9 cellular contexts compared by ENCODE assay signal in the genomic region with DNA sequence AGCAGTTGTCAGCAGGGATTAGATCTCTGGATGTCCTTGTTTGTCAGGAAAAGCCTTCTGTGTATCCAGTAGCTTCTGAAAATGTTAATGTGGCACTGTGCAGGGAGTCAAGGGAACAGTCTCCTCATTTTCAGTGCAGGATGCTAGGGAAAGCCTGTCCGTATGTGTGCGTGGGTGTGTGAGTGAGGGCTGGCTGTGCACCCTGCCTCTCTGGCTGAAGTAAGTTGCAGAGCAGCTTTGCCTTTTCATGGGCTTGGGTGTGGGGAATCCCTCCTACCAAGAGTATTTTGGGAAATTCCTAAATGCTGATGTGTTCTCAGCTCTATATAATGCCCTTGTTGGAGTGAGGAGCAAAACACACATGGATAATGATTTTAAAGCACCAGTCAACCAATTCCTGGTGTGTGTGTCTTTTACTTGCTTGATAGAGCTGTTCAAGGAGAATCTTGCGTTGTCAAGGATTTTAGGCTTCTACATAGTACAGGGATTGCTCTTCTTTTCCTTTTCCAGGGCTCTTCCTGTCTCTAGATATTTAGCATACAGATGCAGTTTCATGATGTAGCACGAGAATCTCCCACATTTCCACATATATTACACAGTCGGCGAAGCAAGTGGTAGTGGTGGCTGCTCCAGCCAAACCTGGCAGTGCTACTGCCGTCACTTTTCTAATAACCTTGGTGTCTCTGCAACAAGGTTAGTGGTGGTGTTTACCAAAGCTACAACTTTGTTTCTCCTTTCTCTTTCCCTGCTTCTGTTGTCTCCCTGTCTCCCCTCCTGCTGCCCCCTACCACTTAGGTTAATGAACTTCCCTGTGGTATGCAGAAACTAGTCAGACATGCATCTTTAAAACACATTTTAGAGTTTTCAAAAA.
A peak's percentile ranks its signal among the peaks of the same experiment; 100 is the strongest.
DNase-seq lines count a peak whose midpoint lies in the region; ATAC-seq and TF ChIP-seq lines count a peak whose summit lies in the region.
"Had no signal": no experiment of that assay in that cellular context is flagged by ENCODE, and none has a peak within 500 bp of the region (broad histone marks: within the 10 kb centered on the region; RNA-seq: fewer than 3 reads in every experiment).

No MANE protein-coding gene starts in this region.

- H3K27ac ChIP-seq in PC-9 (peak overlapping the region; percentile 11; the same call in 1 of the 2 replicates), neuronal stem cell (replicated peaks; ENCODE audit: low read length) (peak overlapping the region; percentile 41)

- no peak for ATAC-seq in HG02571 (IDR thresholded peaks at IDR 0.05; ENCODE audit: unreplicated experiment)
- no peak for ATAC-seq in HG02884 (IDR thresholded peaks at IDR 0.05; ENCODE audit: unreplicated experiment)
- ATAC-seq in stimulated activated naive CD8-positive, alpha-beta T cell treated with anti-CD3 and anti-CD28 coated beads, Interleukin-15, amount 100 ng/mL, for 72 hours, result no peak
- no peak for ATAC-seq in HG03439 (IDR thresholded peaks at IDR 0.05; ENCODE audit: unreplicated experiment)

- H2BK12ac ChIP-seq in neuronal stem cell (ENCODE audit: low read length), result no peak overlapping the region

- H4K20me1 ChIP-seq in PC-9 (ENCODE audit: insufficient read depth), result no peaks in the 10 kb centered on the region; the same call in 1 of the 2 replicates

- H3K18ac ChIP-seq in neuronal stem cell (ENCODE audit: low read length), result no peak overlapping the region

- no peak overlapping the region for H3K4ac ChIP-seq in neuronal stem cell (ENCODE audit: low read length)

- peaks cover 25% of the 10 kb centered on the region for H3K4me1 Mint-ChIP-seq in stimulated activated naive CD8-positive, alpha-beta T cell treated with anti-CD3 and anti-CD28 coated beads, Interleukin-15, amount 100 ng/mL, for 72 hours

- peaks cover under 1% of the 10 kb centered on the region for H3K79me1 ChIP-seq in neuronal stem cell (ENCODE audit: low read depth, low read length)

- CTCF ChIA-PET in PC-9 (lab: Charles Lee), result interaction anchor here (0.6 kb wide), 2 partner anchors 90 to 97 kb away, joined by 3 to 5 read pairs; no protein-coding TSS in a partner anchor

- POLR2A ChIA-PET in PC-9 (lab: Charles Lee; ENCODE audit: unreplicated experiment), result interaction anchor here (0.5 to 0.7 kb wide), 6 partner anchors 22 to 921 kb away, joined by 3 to 5 read pairs (median 3); no protein-coding TSS in a partner anchor

- H3F3A ChIP-seq in PC-9 (ENCODE audit: insufficient read depth, low read depth), result peaks cover 33% of the 10 kb centered on the region; the same call in 1 of the 2 replicates

- no peak overlapping the region for H2BK120ac ChIP-seq in neuronal stem cell (ENCODE audit: low read depth, low read length)

- no peak overlapping the region for H2BK15ac ChIP-seq in neuronal stem cell (ENCODE audit: low read length)

- 0 out of 2 replicates have a peak, but pooled peaks cover 1% of the 10 kb centered on the region for H3K9me3 ChIP-seq in PC-9 (ENCODE audit: insufficient read depth, low read depth)
- H3K9me3 ChIP-seq in neuronal stem cell (replicated peaks in 1 of 2; ENCODE audit: control insufficient read depth in 2 of 2, insufficient read depth in 1 of 2, low read depth in 1 of 2, low read length in 2 of 2), result no peaks in the 10 kb centered on the region

- no peaks in the 10 kb centered on the region for H3K9me3 Mint-ChIP-seq in stimulated activated naive CD8-positive, alpha-beta T cell treated with anti-CD3 and anti-CD28 coated beads, Interleukin-15, amount 100 ng/mL, for 72 hours
- H3K9me3 Mint-ChIP-seq: IgD-negative memory B cell had no signal

- no peaks in the 10 kb centered on the region for H3K9me2 ChIP-seq in PC-9 (ENCODE audit: insufficient read depth)

- H3K4me2 ChIP-seq in PC-9 (peak overlapping the region; percentile 37), neuronal stem cell (ENCODE audit: insufficient read depth, low read length, poor library complexity, severe bottlenecking) (no peak overlapping the region)

- BruUV-seq in PC-9 (replicated peaks; lab: Mats Ljungman, UMichigan), result TSS peak; percentile 69

- intact Hi-C loops in PC-9 (cut with micrococcal nuclease; ENCODE audit: unreplicated experiment), result loop anchor here (1.0 to 10.0 kb wide), 3 partner anchors 20 to 90 kb away; a partner anchor contains a TSS

- H3K4me3 Mint-ChIP-seq in stimulated activated naive CD8-positive, alpha-beta T cell treated with anti-CD3 and anti-CD28 coated beads, Interleukin-15, amount 100 ng/mL, for 72 hours, result no peak overlapping the region
- H3K4me3 Mint-ChIP-seq: IgD-negative memory B cell had no signal

- H3K14ac ChIP-seq in neuronal stem cell (ENCODE audit: low read length), result no peak overlapping the region

- peak; percentile 83 for DNase-seq in AG20443 (ENCODE audit: low spot score)
- peak; percentile 77 to 88 for DNase-seq in PC-9
- DNase-seq in fibroblast of peridontal ligament (ENCODE audit: extremely low read depth), result peak; percentile 94
- DNase-seq in neuronal stem cell (ENCODE audit: low spot score), result peak; percentile 63
- DNase-seq in stimulated activated naive CD8-positive, alpha-beta T cell treated with anti-CD3 and anti-CD28 coated beads, Interleukin-15, amount 100 ng/mL, for 72 hours, result no peak

- peaks cover 44% of the 10 kb centered on the region for H3K79me2 ChIP-seq in PC-9 (ENCODE audit: low read depth)

- H2AFZ ChIP-seq in PC-9 (no peak overlapping the region), neuronal stem cell (ENCODE audit: low read length) (peak overlapping the region; percentile 31)

- no peak overlapping the region for H2AK5ac ChIP-seq in neuronal stem cell (ENCODE audit: low read depth, low read length)

- H3K27me3 ChIP-seq in PC-9 (ENCODE audit: insufficient read depth, low read depth), result no peaks in the 10 kb centered on the region
- no peaks in the 10 kb centered on the region for H3K27me3 ChIP-seq in neuronal stem cell (ENCODE audit: control insufficient read depth in 3 of 3, insufficient read depth in 3 of 3, low read depth in 1 of 3, low read length in 3 of 3)

- no peak overlapping the region for H4K8ac ChIP-seq in neuronal stem cell (ENCODE audit: low read depth, low read length)

- no CpG with 5 or more reads among the region's 7 CpGs for WGBS in neuronal stem cell (ENCODE audit: extremely low coverage in 2 of 2, insufficient read length in 2 of 2, insufficient replicate concordance in 1 of 2), 2 donors

- H3K4me1 ChIP-seq in PC-9 (replicated peaks; ENCODE audit: insufficient read depth), result peaks cover 28% of the 10 kb centered on the region
- H3K4me1 ChIP-seq in neuronal stem cell (ENCODE audit: control insufficient read depth in 2 of 2, insufficient read depth in 1 of 2, low read depth in 1 of 2, low read length in 2 of 2), result peaks cover 11 to 37% of the 10 kb centered on the region in 2 donors

- H3K9ac ChIP-seq in neuronal stem cell (ENCODE audit: low read depth, low read length, poor library complexity), result no peak overlapping the region

- no peak overlapping the region for H3K4me3 ChIP-seq in PC-9
- peak overlapping the region in 1 of 2 donors; percentile 27 for H3K4me3 ChIP-seq in neuronal stem cell (ENCODE audit: low read length in 2 of 2)

- 0 out of 2 replicates have a peak, but pooled peaks cover 5% of the 10 kb centered on the region for H3K36me3 ChIP-seq in PC-9 (ENCODE audit: low read depth)
- no peaks in the 10 kb centered on the region for H3K36me3 ChIP-seq in neuronal stem cell (replicated peaks in 1 of 2; ENCODE audit: control insufficient read depth in 2 of 2, insufficient read depth in 2 of 2, low read length in 2 of 2)

- H3K27me3 Mint-ChIP-seq in stimulated activated naive CD8-positive, alpha-beta T cell treated with anti-CD3 and anti-CD28 coated beads, Interleukin-15, amount 100 ng/mL, for 72 hours, result no peaks in the 10 kb centered on the region
- H3K27me3 Mint-ChIP-seq: IgD-negative memory B cell had no signal

- H4K91ac ChIP-seq in neuronal stem cell (ENCODE audit: low read depth, low read length, poor library complexity), result no peak overlapping the region

- H3K27ac Mint-ChIP-seq in stimulated activated naive CD8-positive, alpha-beta T cell treated with anti-CD3 and anti-CD28 coated beads, Interleukin-15, amount 100 ng/mL, for 72 hours, result no peak overlapping the region
- H3K27ac Mint-ChIP-seq: IgD-negative memory B cell had no signal

- no peak for TF ChIP-seq CTCF in PC-9 (conservative IDR thresholded peaks at IDR 0.05)

- H3K23ac ChIP-seq in neuronal stem cell (ENCODE audit: low read depth, low read length, poor library complexity), result no peak overlapping the region

- no peak overlapping the region for H2BK5ac ChIP-seq in neuronal stem cell (ENCODE audit: low read length)

Comparison
In these comparisons a context has a peak if more than half of its experiments do, and no peak if none do; other contexts are left out.
1. DNase-seq: peak in AG20443 (single experiment), PC-9 (2 of 2), fibroblast of peridontal ligament (single experiment) and neuronal stem cell (single experiment); none in stimulated activated naive CD8-positive, alpha-beta T cell treated with anti-CD3 and anti-CD28 coated beads, Interleukin-15, amount 100 ng/mL, for 72 hours (0 of 2).